ENCODE assay signal across 12 cellular contexts in genomic region chr22:24516301-24516737, GRCh38. TPM values are rescaled to one million over a fixed set of nuclear protein-coding genes. Genes with fewer than 3 reads are reported as not detected.
DNase-seq lines count a peak whose midpoint lies in the region; ATAC-seq and TF ChIP-seq lines count a peak whose summit lies in the region.
"Had no signal": no experiment of that assay in that cellular context is flagged by ENCODE, and none has a peak within 500 bp of the region (broad histone marks: within the 10 kb centered on the region; RNA-seq: fewer than 3 reads in every experiment).

No MANE protein-coding gene starts in this region.

- TF ChIP-seq EP300 in Ishikawa (IDR thresholded peaks at IDR 0.05; ENCODE audit: borderline replicate concordance) = no peak

- peak overlapping the region; percentile 32 for H3K4me3 ChIP-seq in coronary artery

- intact Hi-C loops in CD14-positive monocyte (cut with micrococcal nuclease) = no loop called here

- TF ChIP-seq RAD21 in Ishikawa (IDR thresholded peaks at IDR 0.05; ENCODE audit: low read depth) = no peak

- peak overlapping the region; percentile 90 to 97 (median 95) for H3K27ac Mint-ChIP-seq in CD14-positive monocyte
- peak overlapping the region in 1 of 2 donors; percentile 87 for H3K27ac Mint-ChIP-seq in natural killer cell treated with Interleukin-12 subunit alpha and Interleukin-12 subunit beta and Interleukin-15 and Interleukin-18, amount 100 ng/mL, for 72 hours

- H3K27me3 Mint-ChIP-seq in CD14-positive monocyte (ENCODE audit: low read depth in 3 of 3) = peaks cover 0 to 4% (median 3%) of the 10 kb centered on the region in 3 donors
- no peaks in the 10 kb centered on the region for H3K27me3 Mint-ChIP-seq in natural killer cell treated with Interleukin-12 subunit alpha and Interleukin-12 subunit beta and Interleukin-15 and Interleukin-18, amount 100 ng/mL, for 72 hours

- ATAC-seq in natural killer cell treated with Interleukin-12 subunit alpha and Interleukin-12 subunit beta and Interleukin-15 and Interleukin-18, amount 100 ng/mL, for 72 hours = peak; percentile 58 to 80
- ATAC-seq in GM19023 (IDR thresholded peaks at IDR 0.05; ENCODE audit: unreplicated experiment) (no peak), HG02759 (IDR thresholded peaks at IDR 0.05; ENCODE audit: unreplicated experiment) (no peak), GM18909 (IDR thresholded peaks at IDR 0.05; ENCODE audit: poor library complexity, unreplicated experiment) (no peak)
- ATAC-seq: HCT116 had no signal

- H3K27ac ChIP-seq in coronary artery = peak overlapping the region in 1 of 2 donors; percentile 72
- H3K27ac ChIP-seq: ascending aorta had no signal

- peaks cover 0 to 4% of the 10 kb centered on the region in 2 donors for H3K36me3 Mint-ChIP-seq in CD14-positive monocyte
- no peaks in the 10 kb centered on the region for H3K36me3 Mint-ChIP-seq in natural killer cell treated with Interleukin-12 subunit alpha and Interleukin-12 subunit beta and Interleukin-15 and Interleukin-18, amount 100 ng/mL, for 72 hours

- peaks cover 0 to 3% (median 0%) of the 10 kb centered on the region in 7 donors for H3K9me3 Mint-ChIP-seq in CD14-positive monocyte
- no peaks in the 10 kb centered on the region for H3K9me3 Mint-ChIP-seq in natural killer cell treated with Interleukin-12 subunit alpha and Interleukin-12 subunit beta and Interleukin-15 and Interleukin-18, amount 100 ng/mL, for 72 hours

- H3K4me1 Mint-ChIP-seq in CD14-positive monocyte = peaks cover 89% of the 10 kb centered on the region
- peaks cover 24 to 40% of the 10 kb centered on the region in 2 donors for H3K4me1 Mint-ChIP-seq in natural killer cell treated with Interleukin-12 subunit alpha and Interleukin-12 subunit beta and Interleukin-15 and Interleukin-18, amount 100 ng/mL, for 72 hours (ENCODE audit: low read depth in 2 of 2)

- DNase-seq in CD14-positive monocyte (ENCODE audit: low spot score) (peak; percentile 64), coronary artery (ENCODE audit: low spot score) (no peak)
- no peak for DNase-seq in natural killer cell treated with Interleukin-12 subunit alpha and Interleukin-12 subunit beta and Interleukin-15 and Interleukin-18, amount 100 ng/mL, for 72 hours (ENCODE audit: low spot score)
- no peak for DNase-seq in activated naive CD4-positive, alpha-beta T cell (lab: John Stamatoyannopoulos, UW)
- DNase-seq: kidney, NCI-H1105 treated with DMSO at 0.1 percent for 48 hours had no signal

- peak overlapping the region; percentile 62 to 79 for H3K4me3 Mint-ChIP-seq in CD14-positive monocyte
- no peak overlapping the region for H3K4me3 Mint-ChIP-seq in natural killer cell treated with Interleukin-12 subunit alpha and Interleukin-12 subunit beta and Interleukin-15 and Interleukin-18, amount 100 ng/mL, for 72 hours

- no peak for TF ChIP-seq CTCF in CD14-positive monocyte (IDR thresholded peaks at IDR 0.05)
- TF ChIP-seq CTCF in coronary artery (IDR thresholded peaks at IDR 0.05) = no peak

TF ChIP-seq in Ishikawa, 13 proteins besides CTCF, POLR2A, EP300 and RAD21:
- TF ChIP-seq EGR1 (IDR thresholded peaks at IDR 0.05) (no peak), TEAD4 (IDR thresholded peaks at IDR 0.05) (0 out of 2 replicates have a peak, but pooled peaks have one; percentile 19)

RNA-seq across cellular contexts. Expression of gene UPB1, which starts 21.2 kb away (rescaled TPM):
- polyA plus RNA-seq in CD14-positive monocyte = under 1 TPM in 1 of 2 donors, not detected in 1; 0.17 TPM
- 1 to 10 TPM in 1 of 2 donors, under 1 TPM in 1; 0.84 to 1.9 TPM for total RNA-seq in natural killer cell treated with Interleukin-12 subunit alpha and Interleukin-12 subunit beta and Interleukin-15 and Interleukin-18, amount 100 ng/mL, for 72 hours
- total RNA-seq: ascending aorta had no signal

RNA-seq across cellular contexts. Expression of gene GUCD1, which starts 38.6 kb away (rescaled TPM):
- polyA plus RNA-seq in CD14-positive monocyte = 10 to 100 TPM; 67.1 to 72.5 TPM
- total RNA-seq in natural killer cell treated with Interleukin-12 subunit alpha and Interleukin-12 subunit beta and Interleukin-15 and Interleukin-18, amount 100 ng/mL, for 72 hours = 100 to 1,000 TPM; 105 to 111 TPM

RNA-seq across cellular contexts. Expression of gene SNRPD3, which starts 39.5 kb away (rescaled TPM):
- polyA plus RNA-seq in CD14-positive monocyte = 10 to 100 TPM; 71.8 to 80.9 TPM
- 100 to 1,000 TPM; 104 to 117 TPM for total RNA-seq in natural killer cell treated with Interleukin-12 subunit alpha and Interleukin-12 subunit beta and Interleukin-15 and Interleukin-18, amount 100 ng/mL, for 72 hours

Comparison
In these comparisons a context has a peak if more than half of its experiments do, and no peak if none do; other contexts are left out.
1. ATAC-seq: peak in natural killer cell treated with Interleukin-12 subunit alpha and Interleukin-12 subunit beta and Interleukin-15 and Interleukin-18, amount 100 ng/mL, for 72 hours (2 of 2); none in GM19023 (single experiment), HG02759 (single experiment) and GM18909 (single experiment).